1 cellular context compared by ENCODE assay signal in genomic region chr1:19205403-19205802, GRCh38.
TF ChIP-seq lines count a peak whose summit lies in the region.

No MANE protein-coding gene starts in this region.

TF ChIP-seq in WTC11, 78 proteins besides CTCF, POLR2A, EP300 and RAD21 (continued from another document):
- TF ChIP-seq, protein P1, sequence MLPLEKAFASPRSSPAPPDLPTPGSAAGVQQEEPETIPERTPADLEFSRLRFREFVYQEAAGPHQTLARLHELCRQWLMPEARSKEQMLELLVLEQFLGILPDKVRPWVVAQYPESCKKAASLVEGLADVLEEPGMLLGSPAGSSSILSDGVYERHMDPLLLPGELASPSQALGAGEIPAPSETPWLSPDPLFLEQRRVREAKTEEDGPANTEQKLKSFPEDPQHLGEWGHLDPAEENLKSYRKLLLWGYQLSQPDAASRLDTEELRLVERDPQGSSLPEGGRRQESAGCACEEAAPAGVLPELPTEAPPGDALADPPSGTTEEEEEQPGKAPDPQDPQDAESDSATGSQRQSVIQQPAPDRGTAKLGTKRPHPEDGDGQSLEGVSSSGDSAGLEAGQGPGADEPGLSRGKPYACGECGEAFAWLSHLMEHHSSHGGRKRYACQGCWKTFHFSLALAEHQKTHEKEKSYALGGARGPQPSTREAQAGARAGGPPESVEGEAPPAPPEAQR (CRISPR knock-in tag; IDR thresholded peaks at IDR 0.05) = no peak
- TF ChIP-seq ATF3 (CRISPR knock-in tag; conservative IDR thresholded peaks at IDR 0.05) (no peak), NR1H2 (CRISPR knock-in tag; IDR thresholded peaks at IDR 0.05) (no peak), CDX4 (CRISPR knock-in tag; IDR thresholded peaks at IDR 0.05; ENCODE audit: borderline replicate concordance) (no peak), CREM (CRISPR knock-in tag; IDR thresholded peaks at IDR 0.05) (no peak)
